In genomic region chr3:160757624-160758106, GRCh38 we compare ENCODE assay signal across 9 cellular contexts. TPM values are rescaled to one million over a fixed set of nuclear protein-coding genes. Genes with fewer than 3 reads are reported as not detected.
A peak's percentile ranks its signal among the peaks of the same experiment; 100 is the strongest.
DNase-seq lines count a peak whose midpoint lies in the region; ATAC-seq, FAIRE-seq and TF ChIP-seq lines count a peak whose summit lies in the region.
"Had no signal": no experiment of that assay in that cellular context is flagged by ENCODE, and none has a peak within 500 bp of the region (broad histone marks: within the 10 kb centered on the region; RNA-seq: fewer than 3 reads in every experiment).

No MANE protein-coding gene starts in this region.

- TF ChIP-seq POLR2A in HepG2 (IDR thresholded peaks at IDR 0.05; ENCODE audit: insufficient read depth in 1 of 2, low read depth in 2 of 2, low read length in 2 of 2) (no peak), stomach (IDR thresholded peaks at IDR 0.05) (no peak)

- H3K27me3 ChIP-seq in HepG2 (ENCODE audit: control insufficient read depth in 1 of 2, insufficient read depth in 2 of 2, low read length in 2 of 2): peaks cover 0 to 35% of the 10 kb centered on the region in 2 experiments
- H3K27me3 ChIP-seq in stomach: no peaks in the 10 kb centered on the region
- H3K27me3 ChIP-seq in MM.1S (replicated peaks; ENCODE audit: insufficient read depth, low read length): no peaks in the 10 kb centered on the region

- H3K9me2 ChIP-seq in MM.1S (replicated peaks; ENCODE audit: insufficient read depth, low read length): no peaks in the 10 kb centered on the region

- intact Hi-C loops in HepG2 (cut with micrococcal nuclease; ENCODE audit: unreplicated experiment): no loop called here
- intact Hi-C loops in stomach (cut with DNase I; ENCODE audit: low total_unique reads): no loop called here

- CTCF ChIA-PET in activated CD4-positive, alpha-beta T cell treated with anti-CD3 and anti-CD28 coated beads, Interleukin-2, amount 10 ng/mL, durations not matched to agents 7 days and 5 days (lab: Charles Lee): interaction anchor here (1.6 kb wide), 1 partner anchor 159 kb away, joined by 3 read pairs; no protein-coding TSS in a partner anchor
- CTCF ChIA-PET in HepG2 (lab: Yijun Ruan, JAX; ENCODE audit: low intra/inter-chr PET ratio, low total read pairs): no interaction called here

- H3K4me1 ChIP-seq in HepG2 (ENCODE audit: insufficient read depth, low read length) (peaks cover 30% of the 10 kb centered on the region), stomach (peaks cover 14 to 57% (median 35%) of the 10 kb centered on the region in 4 donors), MM.1S (ENCODE audit: low read length) (peaks cover 4% of the 10 kb centered on the region; the same call in 1 of the 2 replicates)

- BruUV-seq in HepG2 (replicated peaks; lab: Mats Ljungman, UMichigan): no TSS peak

- TF ChIP-seq CTCF in HepG2 (CRISPR knock-in tag; IDR thresholded peaks at IDR 0.05) (no peak), stomach (IDR thresholded peaks at IDR 0.05) (no peak), MM.1S (IDR thresholded peaks at IDR 0.05; ENCODE audit: low read length) (no peak)

- in situ Hi-C loops in HepG2 (cut with HindIII; ENCODE audit: extremely low pct_ligation_motif_present, low pct_unique_long_range_greater_than_20kb): loop anchor here (10.0 kb wide), 1 partner anchor 467 kb away; the partner anchor contains the start of gene NMD3

- H3K4me3 ChIP-seq in HepG2 (replicated peaks in 1 of 3; ENCODE audit: insufficient read depth in 1 of 3, low read depth in 2 of 3, low read length in 3 of 3) (no peak overlapping the region), stomach (peak overlapping the region; percentile 60 to 90 (median 78)), MM.1S (ENCODE audit: low read length) (no peak overlapping the region)

- peaks cover 13% of the 10 kb centered on the region for H3K27me3 Mint-ChIP-seq in activated CD4-positive, alpha-beta T cell treated with anti-CD3 and anti-CD28 coated beads, Interleukin-2, amount 10 ng/mL, durations not matched to agents 7 days and 5 days
- H3K27me3 Mint-ChIP-seq in activated T-helper 17 cell treated with anti-CD3 and anti-CD28 coated beads, Interleukin-2, amount 50 U/mL, for 72 hours: peaks cover 4% of the 10 kb centered on the region

- TF ChIP-seq EP300 in HepG2 (IDR thresholded peaks at IDR 0.05; ENCODE audit: low read depth in 2 of 2, low read length in 2 of 2) (no peak), HepG2 (CRISPR knock-in tag; IDR thresholded peaks at IDR 0.05; ENCODE audit: borderline replicate concordance) (no peak), stomach (IDR thresholded peaks at IDR 0.05) (no peak)

- H4K20me1 ChIP-seq in HepG2 (ENCODE audit: insufficient read depth, low read length) (no peaks in the 10 kb centered on the region), MM.1S (ENCODE audit: insufficient read depth, low read length) (no peaks in the 10 kb centered on the region)

- H3K4me3 Mint-ChIP-seq in activated CD4-positive, alpha-beta T cell treated with anti-CD3 and anti-CD28 coated beads, Interleukin-2, amount 10 ng/mL, durations not matched to agents 7 days and 5 days: peak overlapping the region; percentile 49
- peak overlapping the region; percentile 95 for H3K4me3 Mint-ChIP-seq in activated T-helper 17 cell treated with anti-CD3 and anti-CD28 coated beads, Interleukin-2, amount 50 U/mL, for 72 hours

- H3K4me2 ChIP-seq in HepG2 (ENCODE audit: low read depth, low read length) (0 out of 2 replicates have a peak overlapping the region, but pooled peaks have one; percentile 80), MM.1S (ENCODE audit: low read depth, low read length) (no peak overlapping the region)

- H2AFZ ChIP-seq in HepG2 (ENCODE audit: low read length): no peak overlapping the region
- no peak overlapping the region for H2AFZ ChIP-seq in MM.1S (ENCODE audit: low read length)

- 5% methylated on average over 5 of the region's 5 CpGs for WGBS in HepG2 (ENCODE audit: low lambda C conversion rate)
- 24 to 45% (median 43%) methylated on average over 5 of the region's 5 CpGs for WGBS in stomach, 5 donors

- H3K9me3 Mint-ChIP-seq in activated CD4-positive, alpha-beta T cell treated with anti-CD3 and anti-CD28 coated beads, Interleukin-2, amount 10 ng/mL, durations not matched to agents 7 days and 5 days: no peaks in the 10 kb centered on the region
- no peaks in the 10 kb centered on the region for H3K9me3 Mint-ChIP-seq in activated T-helper 17 cell treated with anti-CD3 and anti-CD28 coated beads, Interleukin-2, amount 50 U/mL, for 72 hours

- FAIRE-seq in HepG2 (lab: Jason Lieb, UNC): no peak

- H3K27ac Mint-ChIP-seq in activated CD4-positive, alpha-beta T cell treated with anti-CD3 and anti-CD28 coated beads, Interleukin-2, amount 10 ng/mL, durations not matched to agents 7 days and 5 days: peak overlapping the region; percentile 28
- H3K27ac Mint-ChIP-seq in activated T-helper 17 cell treated with anti-CD3 and anti-CD28 coated beads, Interleukin-2, amount 50 U/mL, for 72 hours: no peak overlapping the region

- no peak for ATAC-seq in activated T-helper 17 cell treated with anti-CD3 and anti-CD28 coated beads, Interleukin-2, amount 50 U/mL, for 72 hours (replicated peaks)
- ATAC-seq in HepG2: no peak
- ATAC-seq in GM21576 (IDR thresholded peaks at IDR 0.05; ENCODE audit: unreplicated experiment): no peak

- H3K9ac ChIP-seq in HepG2 (ENCODE audit: insufficient read depth, low read depth, low read length) (no peak overlapping the region), MM.1S (ENCODE audit: low read length) (no peak overlapping the region)

- peaks cover 18% of the 10 kb centered on the region for H3F3A ChIP-seq in MM.1S (ENCODE audit: insufficient read depth, low read length)

- no peak overlapping the region for H3K27ac ChIP-seq in HepG2 (ENCODE audit: extremely low read length, insufficient read depth, low read length)
- H3K27ac ChIP-seq in stomach: peak overlapping the region in 1 of 5 donors; percentile 2
- no peak overlapping the region for H3K27ac ChIP-seq in MM.1S (ENCODE audit: low read length)

- H3K36me3 ChIP-seq in HepG2 (replicated peaks in 1 of 2; ENCODE audit: control insufficient read depth in 1 of 2, insufficient read depth in 2 of 2, low read length in 2 of 2) (no peaks in the 10 kb centered on the region), stomach (no peaks in the 10 kb centered on the region), MM.1S (replicated peaks; ENCODE audit: insufficient read depth, low read length) (no peaks in the 10 kb centered on the region)

- DNase-seq in activated CD4-positive, alpha-beta T cell treated with anti-CD3 and anti-CD28 coated beads, Interleukin-2, amount 10 ng/mL, durations not matched to agents 7 days and 5 days: no peak
- DNase-seq in activated CD4-positive, alpha-beta T cell treated with anti-CD3 and anti-CD28 coated beads, Interleukin-2, amount 50 U/mL, for 1 hour: no peak
- DNase-seq in HepG2 (ENCODE audit: low spot score): no peak
- no peak for DNase-seq in stomach
- no peak for DNase-seq in activated T-cell treated with anti-CD3 and anti-CD28 coated beads, Interleukin-2, amount 50 U/mL, for 48 hours
- DNase-seq in MM.1S: no peak
- DNase-seq: activated CD8-positive, alpha-beta memory T cell treated with anti-CD3 and anti-CD28 coated beads, Interleukin-2, amount 50 U/mL, for 48 hours had no signal

- no peak for TF ChIP-seq RAD21 in HepG2 (CRISPR knock-in tag; IDR thresholded peaks at IDR 0.05)

- H3K79me2 ChIP-seq in HepG2 (ENCODE audit: insufficient read depth, low read length) (no peaks in the 10 kb centered on the region), MM.1S (ENCODE audit: low read length) (no peaks in the 10 kb centered on the region)

- POLR2A ChIA-PET in activated CD4-positive, alpha-beta T cell treated with anti-CD3 and anti-CD28 coated beads, Interleukin-2, amount 10 ng/mL, durations not matched to agents 7 days and 5 days (lab: Charles Lee): interaction anchor here (0.5 kb wide), 1 partner anchor 308 kb away, joined by 4 read pairs; the partner anchor contains the start of gene TRIM59
- POLR2A ChIA-PET in HepG2 (lab: Yijun Ruan, JAX): no interaction called here

- peaks cover 33% of the 10 kb centered on the region for H3K4me1 Mint-ChIP-seq in activated CD4-positive, alpha-beta T cell treated with anti-CD3 and anti-CD28 coated beads, Interleukin-2, amount 10 ng/mL, durations not matched to agents 7 days and 5 days
- H3K4me1 Mint-ChIP-seq in activated T-helper 17 cell treated with anti-CD3 and anti-CD28 coated beads, Interleukin-2, amount 50 U/mL, for 72 hours: peaks cover 12% of the 10 kb centered on the region

- peaks cover 3% of the 10 kb centered on the region for H3K36me3 Mint-ChIP-seq in activated CD4-positive, alpha-beta T cell treated with anti-CD3 and anti-CD28 coated beads, Interleukin-2, amount 10 ng/mL, durations not matched to agents 7 days and 5 days (ENCODE audit: low read depth)
- H3K36me3 Mint-ChIP-seq in activated T-helper 17 cell treated with anti-CD3 and anti-CD28 coated beads, Interleukin-2, amount 50 U/mL, for 72 hours (ENCODE audit: low read depth): no peaks in the 10 kb centered on the region

- H3K9me3 ChIP-seq in HepG2 (ENCODE audit: low read length) (no peaks in the 10 kb centered on the region), stomach (no peaks in the 10 kb centered on the region), MM.1S (replicated peaks; ENCODE audit: insufficient read depth, low read length) (no peaks in the 10 kb centered on the region)

RNA-seq across cellular contexts. Expression of gene PPM1L, which starts 1.6 kb away (rescaled TPM):
- total RNA-seq in activated CD4-positive, alpha-beta T cell treated with anti-CD3 and anti-CD28 coated beads, Interleukin-2, amount 10 ng/mL, durations not matched to agents 7 days and 5 days: 1 to 10 TPM; 5.4 to 5.8 TPM
- 1 to 10 TPM; 2.1 to 3.1 TPM for total RNA-seq in activated T-helper 17 cell treated with anti-CD3 and anti-CD28 coated beads, Interleukin-2, amount 50 U/mL, for 72 hours
- 1.4 TPM in 2 replicates for total RNA-seq in HepG2 (2016; rRNA removed; fragmentation: Illumina TruSeq; extraction: Trizol)
- under 0.01 and 0.09 TPM in 2 replicates for total RNA-seq in HepG2 (2016; cell fraction: cytosol; rRNA removed; fragmentation: Illumina TruSeq; extraction: Trizol; ENCODE audit: low read depth)
- 0.54 and 1.3 TPM in 2 replicates for total RNA-seq in HepG2 (2016; cell fraction: insoluble cytoplasmic fraction; rRNA removed; fragmentation: Illumina TruSeq; extraction: Trizol)
- total RNA-seq in HepG2 (2016; cell fraction: membrane; rRNA removed; fragmentation: Illumina TruSeq; extraction: Trizol): 0.28 and 0.43 TPM in 2 replicates
- total RNA-seq in HepG2 (2016; cell fraction: nucleus; rRNA removed; fragmentation: Illumina TruSeq; extraction: Trizol): 2.1 and 2.4 TPM in 2 replicates
- polyA plus RNA-seq in HepG2 (2011; rRNA removed): 0.22 and 0.35 TPM in 2 replicates
- polyA plus RNA-seq in HepG2 (2011; cell fraction: cytosol; rRNA removed): 0.13 and 0.21 TPM in 2 replicates
- polyA plus RNA-seq in HepG2 (2011; cell fraction: nucleus; rRNA removed): 0.31 and 0.52 TPM in 2 replicates
- 0.17 and 0.24 TPM in 2 replicates for polyA plus RNA-seq in HepG2 (2012)
- polyA plus RNA-seq in HepG2 (2016; cell fraction: cytosol; fragmentation: Illumina TruSeq; extraction: Trizol; ENCODE audit: low read depth): 0.05 and 0.06 TPM in 2 replicates
- 0.32 and 0.36 TPM in 2 replicates for polyA plus RNA-seq in HepG2 (2016; cell fraction: insoluble cytoplasmic fraction; fragmentation: Illumina TruSeq; extraction: Trizol; ENCODE audit: low read depth)
- polyA plus RNA-seq in HepG2 (2016; cell fraction: membrane; fragmentation: Illumina TruSeq; extraction: Trizol; ENCODE audit: low read depth): 0.07 and 0.08 TPM in 2 replicates
- polyA plus RNA-seq in HepG2 (2016; cell fraction: nucleus; fragmentation: Illumina TruSeq; extraction: Trizol; ENCODE audit: insufficient read depth, low read depth): 0.79 and 1.7 TPM in 2 replicates
- 1.4 and 22.7 TPM in 2 replicates for polyA minus RNA-seq in HepG2 (2011; rRNA and poly(A)+ RNA removed; ENCODE audit: low replicate concordance)
- 0.44 and 0.99 TPM in 2 replicates for polyA minus RNA-seq in HepG2 (2011; cell fraction: cytosol; rRNA and poly(A)+ RNA removed)
- polyA minus RNA-seq in HepG2 (2011; cell fraction: nucleus; rRNA and poly(A)+ RNA removed): 1.0 and 1.4 TPM in 2 replicates
- 10 to 100 TPM; 14.6 to 45.1 (median 27.2) TPM for total RNA-seq in stomach
- polyA plus RNA-seq in stomach: 1 to 10 TPM in 2 of 3 donors, under 1 TPM in 1; 0.61 to 2.6 (median 1.4) TPM

Comparison
In these comparisons a context has a peak if more than half of its experiments do, and no peak if none do; other contexts are left out.
1. H3K4me3 ChIP-seq: peak in stomach (4 of 4); none in HepG2 (0 of 3) and MM.1S (single experiment).